Comparison of ENCODE assay signal across 33 cellular contexts in the genomic region with DNA sequence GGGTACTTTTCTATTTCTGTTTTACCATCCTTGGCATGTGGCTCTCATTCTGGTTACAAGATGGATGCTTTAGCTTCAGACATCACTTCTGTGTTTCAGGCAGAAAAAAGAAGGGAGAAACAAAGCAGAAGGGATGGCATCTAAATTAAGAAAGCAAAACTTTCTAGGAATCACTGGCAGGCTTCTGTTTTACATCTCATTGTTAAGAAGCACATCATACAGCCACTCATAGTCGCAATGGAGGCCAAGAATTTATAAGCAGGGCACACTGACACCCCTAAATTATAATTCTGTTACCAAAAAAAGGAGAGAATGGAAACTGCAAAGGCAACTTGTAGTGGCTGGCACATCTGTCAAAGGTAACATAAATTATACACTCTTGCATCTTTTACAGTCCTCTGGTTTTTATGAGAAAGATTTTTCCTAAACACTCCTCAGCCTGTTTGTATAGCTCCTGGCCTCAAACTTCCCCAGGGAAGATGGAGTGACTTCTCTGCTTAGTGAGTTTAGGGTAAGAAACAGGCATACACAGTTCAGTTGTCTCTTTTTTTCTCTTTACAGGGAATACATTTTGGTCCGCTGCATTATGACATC. TPM values are rescaled to one million over a fixed set of nuclear protein-coding genes. Genes with fewer than 3 reads are reported as not detected.
"Had no signal": no experiment of that assay in that cellular context is flagged by ENCODE, and none has a peak within 500 bp of the region (broad histone marks: within the 10 kb centered on the region; RNA-seq: fewer than 3 reads in every experiment).

No MANE protein-coding gene starts in this region.

- H3K4me2 ChIP-seq: smooth muscle cell had no signal

- DNase-seq: naive thymus-derived CD4-positive, alpha-beta T cell; natural killer cell; nephron progenitor cell; nucleus accumbens; pancreas; posterior cingulate gyrus; psoas muscle; right cardiac atrium; right lobe of liver; sigmoid colon; spleen; stimulated activated CD4-positive, alpha-beta T cell treated with anti-CD3 and anti-CD28 coated beads, Interleukin-12 subunit alpha, Interleukin-12 subunit beta, amount 100 ng/mL, for 4 hours; stimulated activated CD4-positive, alpha-beta T cell treated with anti-CD3 and anti-CD28 coated beads, Interleukin-1b, Interleukin-23, amount 100 ng/mL, for 48 hours; stimulated activated CD4-positive, alpha-beta T cell treated with anti-CD3 and anti-CD28 coated beads, Interleukin-4, amount 100 ng/mL, for 24 hours; stimulated activated naive B cell treated with anti-CD40 and anti-IgM and Interleukin-4, amounts not matched to agents 10 μg/mL and 1 μg/mL and 100 μg/mL, for 72 hours; stimulated activated naive CD4-positive, alpha-beta T cell treated with Interleukin-2 at 50 U/mL for 16 hours; stomach; thyroid gland; upper lobe of right lung; uterus had no signal

- H3K4me1 Mint-ChIP-seq: naive thymus-derived CD4-positive, alpha-beta T cell; natural killer cell; nephron progenitor cell; stimulated activated effector memory CD8-positive, alpha-beta T cell treated with anti-CD3 and anti-CD28 coated beads, Interleukin-12 subunit alpha, Interleukin-12 subunit beta, amount 100 ng/mL, for 72 hours; stimulated activated naive B cell treated with anti-CD40 and anti-IgM and Interleukin-4, amounts not matched to agents 10 μg/mL and 1 μg/mL and 100 μg/mL, for 72 hours had no signal

- H3K36me3 ChIP-seq: neutrophil, pancreas, right lobe of liver, sigmoid colon, spleen, stomach, thoracic aorta, thyroid gland, tibial nerve, upper lobe of right lung, uterus had no signal

- H3K4me3 ChIP-seq: pancreas, psoas muscle, right lobe of liver, sigmoid colon, skin epidermis, smooth muscle cell, spleen, stomach, thoracic aorta, thyroid gland, tibial nerve, upper lobe of right lung, uterus had no signal

- H3K36me3 Mint-ChIP-seq: natural killer cell; stimulated activated effector memory CD8-positive, alpha-beta T cell treated with anti-CD3 and anti-CD28 coated beads, Interleukin-12 subunit alpha, Interleukin-12 subunit beta, amount 100 ng/mL, for 72 hours; stimulated activated naive B cell treated with anti-CD40 and anti-IgM and Interleukin-4, amounts not matched to agents 10 μg/mL and 1 μg/mL and 100 μg/mL, for 72 hours; type B pancreatic cell had no signal

- H3K4me3 Mint-ChIP-seq: naive thymus-derived CD4-positive, alpha-beta T cell; natural killer cell; nephron progenitor cell; neural crest cell; stimulated activated effector memory CD8-positive, alpha-beta T cell treated with anti-CD3 and anti-CD28 coated beads, Interleukin-12 subunit alpha, Interleukin-12 subunit beta, amount 100 ng/mL, for 72 hours; stimulated activated naive B cell treated with anti-CD40 and anti-IgM and Interleukin-4, amounts not matched to agents 10 μg/mL and 1 μg/mL and 100 μg/mL, for 72 hours; stimulated activated naive CD8-positive, alpha-beta T cell treated with anti-CD3 and anti-CD28 coated beads, Interleukin-15, Interleukin-2, amounts not matched to agents 100 ng/mL and 50 ng/mL, for 24 hours; type B pancreatic cell had no signal

- H3K27me3 ChIP-seq: neutrophil, pancreas, right lobe of liver, thyroid gland, upper lobe of right lung, uterus had no signal

- H3K9me3 Mint-ChIP-seq: naive thymus-derived CD4-positive, alpha-beta T cell; natural killer cell; nephron progenitor cell; neural crest cell; stimulated activated effector memory CD8-positive, alpha-beta T cell treated with anti-CD3 and anti-CD28 coated beads, Interleukin-12 subunit alpha, Interleukin-12 subunit beta, amount 100 ng/mL, for 72 hours; stimulated activated naive B cell treated with anti-CD40 and anti-IgM and Interleukin-4, amounts not matched to agents 10 μg/mL and 1 μg/mL and 100 μg/mL, for 72 hours; stimulated activated naive CD8-positive, alpha-beta T cell treated with anti-CD3 and anti-CD28 coated beads, Interleukin-15, Interleukin-2, amounts not matched to agents 100 ng/mL and 50 ng/mL, for 24 hours; type B pancreatic cell had no signal

- H3K27ac ChIP-seq: neutrophil, pancreas, psoas muscle, right lobe of liver, skin epidermis, spleen, stomach, thoracic aorta, thyroid gland, tibial nerve, upper lobe of right lung, uterus had no signal

- H3K9me3 ChIP-seq: neutrophil, pancreas, psoas muscle, right lobe of liver, sigmoid colon, spleen, stomach, thoracic aorta, thyroid gland, tibial nerve, upper lobe of right lung, uterus had no signal

- FAIRE-seq: pancreas had no signal

- H3K27me3 Mint-ChIP-seq: progenitor cell of endocrine pancreas had no signal

- H3K4me1 ChIP-seq: pancreas, psoas muscle, right lobe of liver, spleen, stomach, thyroid gland, tibial nerve, upper lobe of right lung, uterus had no signal

- ATAC-seq: naive thymus-derived CD4-positive, alpha-beta T cell; natural killer cell; pancreas; psoas muscle; right cardiac atrium; right lobe of liver; stimulated activated effector memory CD8-positive, alpha-beta T cell treated with anti-CD3 and anti-CD28 coated beads, Interleukin-12 subunit alpha, Interleukin-12 subunit beta, amount 100 ng/mL, for 72 hours; stimulated activated naive B cell treated with anti-CD40 and anti-IgM and Interleukin-4, amounts not matched to agents 10 μg/mL and 1 μg/mL and 100 μg/mL, for 72 hours; upper lobe of right lung had no signal

- H3K27ac Mint-ChIP-seq: naive thymus-derived CD4-positive, alpha-beta T cell; natural killer cell; nephron progenitor cell; progenitor cell of endocrine pancreas; stimulated activated effector memory CD8-positive, alpha-beta T cell treated with anti-CD3 and anti-CD28 coated beads, Interleukin-12 subunit alpha, Interleukin-12 subunit beta, amount 100 ng/mL, for 72 hours; stimulated activated naive B cell treated with anti-CD40 and anti-IgM and Interleukin-4, amounts not matched to agents 10 μg/mL and 1 μg/mL and 100 μg/mL, for 72 hours; stimulated activated naive CD8-positive, alpha-beta T cell treated with anti-CD3 and anti-CD28 coated beads, Interleukin-15, Interleukin-2, amounts not matched to agents 100 ng/mL and 50 ng/mL, for 24 hours; type B pancreatic cell had no signal

RNA-seq across cellular contexts. Expression of gene WIF1, which starts 26.3 kb away (rescaled TPM):
- total RNA-seq: naive thymus-derived CD4-positive, alpha-beta T cell; natural killer cell; neural crest cell; osteocyte; psoas muscle; renal cortical epithelial cell; right lobe of liver; sigmoid colon; smooth muscle cell; spleen; subcutaneous adipose tissue; thoracic aorta; thyroid gland; tibial nerve had no signal
- polyA plus RNA-seq: naive thymus-derived CD4-positive, alpha-beta T cell had no signal
